In genomic region chr2:20666364-20667150, GRCh38 we compare ENCODE assay signal across 1 cellular context.
TF ChIP-seq lines count a peak whose summit lies in the region.

Gene GDF7 (plus strand): TSS chr2:20667144. CDS start chr2:20667240, 96 bp downstream.

TF ChIP-seq in HepG2, 621 proteins besides CTCF, POLR2A, EP300 and RAD21 (continued from another document and continues in another):
- peak; percentile 58 for TF ChIP-seq PAXIP1 (CRISPR knock-in tag; conservative IDR thresholded peaks at IDR 0.05)
- no peak for TF ChIP-seq NONO (IDR thresholded peaks at IDR 0.05)
- TF ChIP-seq NONO (CRISPR knock-in tag; conservative IDR thresholded peaks at IDR 0.05), result peak; percentile 70
- no peak for TF ChIP-seq ZNF282 (IDR thresholded peaks at IDR 0.05; ENCODE audit: partially characterized antibody)
- TF ChIP-seq FOXK1 (CRISPR knock-in tag; IDR thresholded peaks at IDR 0.05; ENCODE audit: borderline replicate concordance, low read depth), result no peak
- TF ChIP-seq PREB (CRISPR knock-in tag; IDR thresholded peaks at IDR 0.05), result no peak
- peak; percentile 8 for TF ChIP-seq IKZF4 (CRISPR knock-in tag; IDR thresholded peaks at IDR 0.05; ENCODE audit: borderline replicate concordance, low read depth, not compliant biosample characterization)
- no peak for TF ChIP-seq ZMAT5 (CRISPR knock-in tag; IDR thresholded peaks at IDR 0.05; ENCODE audit: borderline replicate concordance, low read depth)
- TF ChIP-seq LBX2 (CRISPR knock-in tag; IDR thresholded peaks at IDR 0.05; ENCODE audit: borderline replicate concordance), result no peak
- peak; percentile 56 for TF ChIP-seq PHF8 (CRISPR knock-in tag; IDR thresholded peaks at IDR 0.05)
- TF ChIP-seq ZNF451 (CRISPR knock-in tag; IDR thresholded peaks at IDR 0.05), result peak; percentile 32; the same call in 1 of the 2 replicates
- TF ChIP-seq XRCC5 (optimal IDR thresholded peaks at IDR 0.05; ENCODE audit: low read length), result peak; percentile 41
- TF ChIP-seq SNAPC2 (CRISPR knock-in tag; IDR thresholded peaks at IDR 0.05), result 0 out of 2 replicates have a peak, but pooled peaks have one; percentile 47
- peak; percentile 66; the same call in 1 of the 2 replicates for TF ChIP-seq ZNF749 (CRISPR knock-in tag; IDR thresholded peaks at IDR 0.05; ENCODE audit: borderline replicate concordance)
- TF ChIP-seq HIC2 (CRISPR knock-in tag; IDR thresholded peaks at IDR 0.05; ENCODE audit: low read depth), result 0 out of 2 replicates have a peak, but pooled peaks have one; percentile 28
- no peak for TF ChIP-seq ELF4 (CRISPR knock-in tag; IDR thresholded peaks at IDR 0.05; ENCODE audit: borderline replicate concordance)
- TF ChIP-seq ZNF230 (CRISPR knock-in tag; IDR thresholded peaks at IDR 0.05), result peak; percentile 97
- TF ChIP-seq NFIC (IDR thresholded peaks at IDR 0.05; ENCODE audit: low read length), result no peak
- peak in 1 of 2 experiments; percentile 93; a peak in 2 of 4 replicates for TF ChIP-seq HMGXB4 (CRISPR knock-in tag; IDR thresholded peaks at IDR 0.05; ENCODE audit: borderline replicate concordance in 1 of 2, low read depth in 1 of 2)
- TF ChIP-seq SAFB2 (CRISPR knock-in tag; IDR thresholded peaks at IDR 0.05; ENCODE audit: borderline replicate concordance, low read depth), result peak; percentile 57
- no peak for TF ChIP-seq YEATS2 (CRISPR knock-in tag; IDR thresholded peaks at IDR 0.05; ENCODE audit: borderline replicate concordance)
- TF ChIP-seq MZF1 (CRISPR knock-in tag; IDR thresholded peaks at IDR 0.05; ENCODE audit: borderline replicate concordance), result no peak
- peak; percentile 65 for TF ChIP-seq ZNF609 (CRISPR knock-in tag; IDR thresholded peaks at IDR 0.05; ENCODE audit: borderline replicate concordance)
- 0 out of 2 replicates have a peak, but pooled peaks have one; percentile 23 for TF ChIP-seq ZNF574 (CRISPR knock-in tag; IDR thresholded peaks at IDR 0.05)
- TF ChIP-seq MLLT10 (CRISPR knock-in tag; IDR thresholded peaks at IDR 0.05), result no peak
- peak; percentile 72; the same call in 1 of the 2 replicates for TF ChIP-seq ZNF276 (CRISPR knock-in tag; IDR thresholded peaks at IDR 0.05; ENCODE audit: low read depth)
- no peak for TF ChIP-seq HNF1B (CRISPR knock-in tag; IDR thresholded peaks at IDR 0.05)
- peak; percentile 50 for TF ChIP-seq SALL1 (CRISPR knock-in tag; IDR thresholded peaks at IDR 0.05)
- TF ChIP-seq ZNF616 (CRISPR knock-in tag; IDR thresholded peaks at IDR 0.05; ENCODE audit: low read depth), result no peak
- TF ChIP-seq ZNF788 (CRISPR knock-in tag; IDR thresholded peaks at IDR 0.05; ENCODE audit: borderline replicate concordance), result peak; percentile 74; the same call in 1 of the 2 replicates
- no peak for TF ChIP-seq ZNF256 (CRISPR knock-in tag; conservative IDR thresholded peaks at IDR 0.05)
- peak; percentile 22; the same call in 1 of the 2 replicates for TF ChIP-seq POLR2AphosphoS5 (IDR thresholded peaks at IDR 0.05; ENCODE audit: low read depth, low read length)
